1 cellular context compared by ENCODE assay signal in the genomic region with DNA sequence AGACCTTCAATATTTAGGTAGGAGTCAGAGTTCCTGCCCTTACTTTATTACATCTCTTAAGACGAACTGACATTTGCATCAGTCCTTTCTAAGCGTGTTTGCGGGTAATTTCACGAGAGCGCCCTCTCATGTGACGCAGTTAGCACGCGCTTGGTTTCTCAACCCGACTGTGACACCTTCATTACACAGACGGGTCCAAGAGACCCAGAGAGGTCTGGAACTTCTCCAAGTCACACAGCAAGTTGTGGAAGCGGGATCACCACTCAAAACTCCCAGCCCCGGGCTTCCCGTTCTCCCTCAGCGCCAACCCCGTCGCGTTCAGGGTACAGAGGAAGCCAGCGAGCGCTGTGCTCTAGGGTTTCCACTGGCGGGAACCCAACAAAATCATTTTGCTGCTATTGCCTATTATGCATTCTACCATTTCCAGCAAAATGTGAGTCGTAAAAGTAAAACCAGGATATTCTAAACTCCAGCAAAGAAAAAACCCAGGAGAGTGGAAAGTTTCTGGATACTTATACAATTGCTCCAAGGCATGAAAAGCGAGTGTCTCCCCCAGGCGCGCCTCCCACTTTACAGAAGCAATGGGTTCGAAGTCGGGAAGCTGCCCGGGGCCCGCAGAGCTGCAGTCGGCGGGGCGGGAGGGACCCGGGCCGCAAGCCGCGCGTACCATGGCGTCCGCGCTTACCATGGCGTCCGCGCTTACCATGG.
TF ChIP-seq lines count a peak whose summit lies in the region.

No MANE protein-coding gene starts in this region.

TF ChIP-seq in K562, 482 proteins besides CTCF, POLR2A, EP300 and RAD21 (continued from another document and continues in another):
- TF ChIP-seq, protein P1, sequence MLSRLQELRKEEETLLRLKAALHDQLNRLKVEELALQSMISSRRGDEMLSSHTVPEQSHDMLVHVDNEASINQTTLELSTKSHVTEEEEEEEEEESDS (CRISPR knock-in tag; IDR thresholded peaks at IDR 0.05), result no peak
- TF ChIP-seq SIN3A (IDR thresholded peaks at IDR 0.05; ENCODE audit: borderline replicate concordance in 2 of 2, control insufficient read depth in 1 of 2, low read depth in 2 of 2, low read length in 2 of 2) (no peak), HDAC8 (tag; IDR thresholded peaks at IDR 0.05) (no peak), FOXP1 (CRISPR knock-in tag; IDR thresholded peaks at IDR 0.05) (no peak), ZEB2 (IDR thresholded peaks at IDR 0.05) (no peak), HSF4 (CRISPR knock-in tag; IDR thresholded peaks at IDR 0.05; ENCODE audit: borderline replicate concordance) (no peak), POU5F1 (IDR thresholded peaks at IDR 0.05; ENCODE audit: borderline replicate concordance, low read depth, low read length, partially characterized antibody) (no peak), OTX1 (CRISPR knock-in tag; IDR thresholded peaks at IDR 0.05) (no peak), FOS (IDR thresholded peaks at IDR 0.05; ENCODE audit: extremely low read depth, insufficient read length) (no peak), NELFE (IDR thresholded peaks at IDR 0.05; ENCODE audit: insufficient read depth, insufficient read length) (no peak), ILF3 (IDR thresholded peaks at IDR 0.05; ENCODE audit: borderline replicate concordance) (no peak), MYC (IDR thresholded peaks at IDR 0.05; ENCODE audit: low read depth, low read length) (peak; percentile 94), MYC (CRISPR knock-in tag; IDR thresholded peaks at IDR 0.05; ENCODE audit: borderline replicate concordance, low read depth) (no peak), NR3C1 (CRISPR knock-in tag; IDR thresholded peaks at IDR 0.05) (no peak), DPF2 (IDR thresholded peaks at IDR 0.05) (no peak), XRCC4 (IDR thresholded peaks at IDR 0.05; ENCODE audit: extremely low read depth, insufficient read depth, insufficient read length) (no peak), ZNF311 (CRISPR knock-in tag; IDR thresholded peaks at IDR 0.05) (no peak), RHOXF2B (CRISPR knock-in tag; conservative IDR thresholded peaks at IDR 0.05) (no peak), BDP1 (IDR thresholded peaks at IDR 0.05; ENCODE audit: insufficient read depth, insufficient read length) (no peak), CHCHD3 (CRISPR knock-in tag; IDR thresholded peaks at IDR 0.05) (no peak), ZFP36 (IDR thresholded peaks at IDR 0.05; ENCODE audit: low read depth, low read length, partially characterized antibody) (peak; percentile 92), ETS1 (conservative IDR thresholded peaks at IDR 0.05; ENCODE audit: control insufficient read depth, low read depth, low read length) (no peak), ZNF512 (tag; IDR thresholded peaks at IDR 0.05) (no peak), E2F3 (CRISPR knock-in tag; IDR thresholded peaks at IDR 0.05) (no peak), MECOM (CRISPR knock-in tag; IDR thresholded peaks at IDR 0.05) (no peak), NFE2 (IDR thresholded peaks at IDR 0.05; ENCODE audit: low read depth) (no peak), ZHX1 (conservative IDR thresholded peaks at IDR 0.05; ENCODE audit: low read length) (0 out of 2 replicates have a peak, but pooled peaks have one; percentile 93), WHSC1 (IDR thresholded peaks at IDR 0.05; ENCODE audit: low read length) (no peak), HNRNPL (IDR thresholded peaks at IDR 0.05; ENCODE audit: low read depth, low read length) (no peak), ETV1 (tag; conservative IDR thresholded peaks at IDR 0.05; ENCODE audit: low read depth) (no peak), GTF2F1 (IDR thresholded peaks at IDR 0.05; ENCODE audit: low read depth, low read length) (no peak), CBFB (CRISPR knock-in tag; IDR thresholded peaks at IDR 0.05) (peak; percentile 73; the same call in 1 of the 2 replicates), CAMTA2 (CRISPR knock-in tag; conservative IDR thresholded peaks at IDR 0.05) (no peak), SRSF7 (optimal IDR thresholded peaks at IDR 0.05; ENCODE audit: low read depth, low read length) (no peak), BRD9 (IDR thresholded peaks at IDR 0.05; ENCODE audit: low read depth, partially characterized antibody) (peak; percentile 70), ZNF212 (CRISPR knock-in tag; IDR thresholded peaks at IDR 0.05) (no peak), TEAD2 (tag; IDR thresholded peaks at IDR 0.05) (no peak), SPI1 (IDR thresholded peaks at IDR 0.05; ENCODE audit: borderline replicate concordance, low read depth, low read length) (no peak), RBM15 (IDR thresholded peaks at IDR 0.05; ENCODE audit: insufficient read depth, low read length) (no peak), ZNF668 (CRISPR knock-in tag; IDR thresholded peaks at IDR 0.05) (no peak), BRD4 (IDR thresholded peaks at IDR 0.05) (peak; percentile 75), KLF10 (CRISPR knock-in tag; IDR thresholded peaks at IDR 0.05) (no peak), CHD2 (IDR thresholded peaks at IDR 0.05; ENCODE audit: low read depth, low read length) (peak; percentile 25; the same call in 1 of the 2 replicates), FOXK2 (conservative IDR thresholded peaks at IDR 0.05 in 1 of 2, IDR thresholded peaks at IDR 0.05 in 1 of 2; ENCODE audit: low read depth in 2 of 2) (no peak), LARP7 (IDR thresholded peaks at IDR 0.05) (no peak), SMARCB1 (IDR thresholded peaks at IDR 0.05; ENCODE audit: insufficient read length, low read depth) (no peak), HOXB6 (CRISPR knock-in tag; IDR thresholded peaks at IDR 0.05; ENCODE audit: borderline replicate concordance) (no peak), ZNF274 (IDR thresholded peaks at IDR 0.05; ENCODE audit: borderline replicate concordance, low read depth, low read length) (no peak), HNRNPK (IDR thresholded peaks at IDR 0.05; ENCODE audit: low read depth, low read length, poor library complexity, severe bottlenecking) (no peak), PTTG1 (tag; IDR thresholded peaks at IDR 0.05; ENCODE audit: low read depth) (no peak), XRCC5 (IDR thresholded peaks at IDR 0.05; ENCODE audit: low read depth, low read length) (0 out of 2 replicates have a peak, but pooled peaks have one; percentile 62), CXXC5 (CRISPR knock-in tag; IDR thresholded peaks at IDR 0.05) (peak; percentile 69), TGIF2 (CRISPR knock-in tag; IDR thresholded peaks at IDR 0.05) (no peak), CREM (IDR thresholded peaks at IDR 0.05; ENCODE audit: low read depth) (peak; percentile 95), ZBTB1 (CRISPR knock-in tag; IDR thresholded peaks at IDR 0.05; ENCODE audit: borderline replicate concordance, low read depth) (0 out of 2 replicates have a peak, but pooled peaks have one; percentile 67), PURB (CRISPR knock-in tag; IDR thresholded peaks at IDR 0.05; ENCODE audit: low read depth) (no peak), FUS (optimal IDR thresholded peaks at IDR 0.05; ENCODE audit: low read depth, low read length) (no peak), SMARCA5 (IDR thresholded peaks at IDR 0.05) (peak; percentile 37; the same call in 1 of the 2 replicates), ZBED1 (IDR thresholded peaks at IDR 0.05) (no peak), FOXK1 (CRISPR knock-in tag; IDR thresholded peaks at IDR 0.05; ENCODE audit: borderline replicate concordance) (no peak), ZFP1 (CRISPR knock-in tag; IDR thresholded peaks at IDR 0.05) (no peak), ZC3H8 (IDR thresholded peaks at IDR 0.05) (no peak), STAG1 (CRISPR knock-in tag; IDR thresholded peaks at IDR 0.05; ENCODE audit: borderline replicate concordance) (no peak), ADNP (tag; IDR thresholded peaks at IDR 0.05) (0 out of 2 replicates have a peak, but pooled peaks have one; percentile 11), E2F1 (CRISPR knock-in tag; IDR thresholded peaks at IDR 0.05) (no peak), KLF16 (IDR thresholded peaks at IDR 0.05) (no peak)
- TF ChIP-seq, protein P2, sequence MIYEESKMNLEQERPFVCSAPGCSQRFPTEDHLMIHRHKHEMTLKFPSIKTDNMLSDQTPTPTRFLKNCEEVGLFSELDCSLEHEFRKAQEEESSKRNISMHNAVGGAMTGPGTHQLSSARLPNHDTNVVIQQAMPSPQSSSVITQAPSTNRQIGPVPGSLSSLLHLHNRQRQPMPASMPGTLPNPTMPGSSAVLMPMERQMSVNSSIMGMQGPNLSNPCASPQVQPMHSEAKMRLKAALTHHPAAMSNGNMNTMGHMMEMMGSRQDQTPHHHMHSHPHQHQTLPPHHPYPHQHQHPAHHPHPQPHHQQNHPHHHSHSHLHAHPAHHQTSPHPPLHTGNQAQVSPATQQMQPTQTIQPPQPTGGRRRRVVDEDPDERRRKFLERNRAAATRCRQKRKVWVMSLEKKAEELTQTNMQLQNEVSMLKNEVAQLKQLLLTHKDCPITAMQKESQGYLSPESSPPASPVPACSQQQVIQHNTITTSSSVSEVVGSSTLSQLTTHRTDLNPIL (CRISPR knock-in tag; IDR thresholded peaks at IDR 0.05), result no peak
- TF ChIP-seq, protein P3, sequence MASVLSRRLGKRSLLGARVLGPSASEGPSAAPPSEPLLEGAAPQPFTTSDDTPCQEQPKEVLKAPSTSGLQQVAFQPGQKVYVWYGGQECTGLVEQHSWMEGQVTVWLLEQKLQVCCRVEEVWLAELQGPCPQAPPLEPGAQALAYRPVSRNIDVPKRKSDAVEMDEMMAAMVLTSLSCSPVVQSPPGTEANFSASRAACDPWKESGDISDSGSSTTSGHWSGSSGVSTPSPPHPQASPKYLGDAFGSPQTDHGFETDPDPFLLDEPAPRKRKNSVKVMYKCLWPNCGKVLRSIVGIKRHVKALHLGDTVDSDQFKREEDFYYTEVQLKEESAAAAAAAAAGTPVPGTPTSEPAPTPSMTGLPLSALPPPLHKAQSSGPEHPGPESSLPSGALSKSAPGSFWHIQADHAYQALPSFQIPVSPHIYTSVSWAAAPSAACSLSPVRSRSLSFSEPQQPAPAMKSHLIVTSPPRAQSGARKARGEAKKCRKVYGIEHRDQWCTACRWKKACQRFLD (CRISPR knock-in tag; IDR thresholded peaks at IDR 0.05), result peak; percentile 39; the same call in 1 of the 2 replicates
- TF ChIP-seq, protein P4, sequence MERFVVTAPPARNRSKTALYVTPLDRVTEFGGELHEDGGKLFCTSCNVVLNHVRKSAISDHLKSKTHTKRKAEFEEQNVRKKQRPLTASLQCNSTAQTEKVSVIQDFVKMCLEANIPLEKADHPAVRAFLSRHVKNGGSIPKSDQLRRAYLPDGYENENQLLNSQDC (CRISPR knock-in tag; IDR thresholded peaks at IDR 0.05), result no peak
